In genomic region chr7:48296976-48297375, GRCh38 we compare ENCODE assay signal across 21 cellular contexts.
"Had no signal": no experiment of that assay in that cellular context is flagged by ENCODE, and none has a peak within 500 bp of the region (broad histone marks: within the 10 kb centered on the region; RNA-seq: fewer than 3 reads in every experiment).

No MANE protein-coding gene starts in this region.

- H3K9me3 ChIP-seq: esophagus squamous epithelium, gastrocnemius medialis, heart right ventricle, left lung, lower lobe of right lung, mucosa of descending colon had no signal

- ATAC-seq: gastrocnemius medialis; heart right ventricle; left cardiac atrium; left lung; left ventricle myocardium superior; lower lobe of right lung; mucosa of descending colon; naive thymus-derived CD8-positive, alpha-beta T cell had no signal

- H3K4me1 ChIP-seq: esophagus squamous epithelium, gastrocnemius medialis, heart right ventricle, left lung, lower lobe of right lung had no signal

- H3K36me3 ChIP-seq: esophagus squamous epithelium, gastrocnemius medialis, heart right ventricle, lower lobe of right lung had no signal

- H3K4me3 ChIP-seq: coronary artery, dorsolateral prefrontal cortex, esophagus squamous epithelium, gastrocnemius medialis, heart right ventricle, left lung, lower lobe of right lung, mucosa of descending colon had no signal

- DNase-seq: dermis blood vessel endothelial cell; dorsolateral prefrontal cortex; effector CD4-positive, alpha-beta T cell; effector memory CD4-positive, alpha-beta T cell; esophagus squamous epithelium; foreskin fibroblast; foreskin melanocyte; gastrocnemius medialis; glutamatergic neuron; head of caudate nucleus; heart right ventricle; hippocampal formation; left cardiac atrium; left lung; left ventricle myocardium superior; lower lobe of right lung; mesenchymal stem cell; mucosa of descending colon; naive B cell; naive thymus-derived CD8-positive, alpha-beta T cell had no signal

- H3K27ac ChIP-seq: coronary artery, dorsolateral prefrontal cortex, esophagus squamous epithelium, gastrocnemius medialis, heart right ventricle, left lung, lower lobe of right lung had no signal

- H3K27me3 ChIP-seq: esophagus squamous epithelium, gastrocnemius medialis, left lung had no signal
